Comparison of ENCODE assay signal across 8 cellular contexts in the genomic region with DNA sequence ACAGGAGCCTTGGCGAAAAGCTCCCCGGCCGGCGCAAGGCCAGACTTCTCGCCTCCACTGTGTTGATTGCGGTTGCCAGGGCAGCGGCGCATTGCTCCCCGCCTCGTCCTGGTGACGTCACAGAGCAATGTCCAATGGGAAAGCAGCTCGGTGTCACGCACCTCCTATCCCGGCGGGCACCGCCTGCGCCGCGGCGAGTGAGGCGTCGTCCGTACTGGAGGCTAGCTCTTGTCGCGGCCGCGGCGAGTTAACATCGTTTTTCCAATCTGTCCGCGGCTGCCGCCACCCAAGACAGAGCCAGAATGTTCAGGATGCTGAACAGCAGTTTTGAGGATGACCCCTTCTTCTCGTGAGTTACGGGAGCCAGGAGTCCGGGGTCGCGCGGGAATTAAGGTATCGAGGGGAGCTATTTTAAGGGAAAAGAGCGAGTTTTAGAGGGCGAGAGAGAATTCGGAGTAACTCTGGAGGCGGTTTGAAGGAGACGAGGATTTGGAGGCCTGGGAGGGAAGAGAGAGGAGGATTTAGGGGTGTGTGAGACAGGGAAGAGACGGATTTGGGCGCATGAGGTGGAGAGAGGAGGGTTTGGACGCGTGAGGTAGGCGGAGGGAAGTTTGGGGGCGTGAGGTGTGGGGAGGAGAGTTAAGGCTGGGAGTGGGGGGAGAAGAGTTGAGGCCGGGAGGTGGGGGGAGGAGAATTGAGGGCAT. TPM values are rescaled to one million over a fixed set of nuclear protein-coding genes. Genes with fewer than 3 reads are reported as not detected.
A peak's percentile ranks its signal among the peaks of the same experiment; 100 is the strongest.
DNase-seq lines count a peak whose midpoint lies in the region; ATAC-seq, FAIRE-seq and TF ChIP-seq lines count a peak whose summit lies in the region.

Gene MLF1, plus strand, starts transcription at position 196 of the 704 bp plus-strand sequence. Its CDS starts 107 bp downstream, at position 303.

- TF ChIP-seq CTCF in fibroblast of lung (conservative IDR thresholded peaks at IDR 0.05 in 1 of 2, IDR thresholded peaks at IDR 0.05 in 1 of 2; ENCODE audit: low read depth in 1 of 2, low read length in 2 of 2): no peak

- peak; percentile 93 for DNase-seq in COLO668 (lab: John Stamatoyannopoulos, UW; ENCODE audit: unreplicated experiment)
- DNase-seq in RCC 7860 (ENCODE audit: low spot score): peak; percentile 93
- peak; percentile 66 for DNase-seq in activated T-helper 9 cell treated with anti-CD3 and anti-CD28 coated beads, Interleukin-2, amount 50 U/mL, for 16 hours (ENCODE audit: low read depth)
- peak; percentile 94 to 95 for DNase-seq in fibroblast of lung (ENCODE audit: low read depth in 2 of 2)
- DNase-seq in stimulated activated CD8-positive, alpha-beta memory T cell treated with anti-CD3 and anti-CD28 coated beads, Interleukin-4, amount 100 ng/mL, for 4 hours (ENCODE audit: low read depth in 2 of 2, low spot score in 1 of 2): peak; percentile 53 to 58

- peak within 1 kb of the TSS; percentile 82 for H2AFZ ChIP-seq in fibroblast of lung (ENCODE audit: low read length)

- FAIRE-seq in RCC 7860 (lab: Jason Lieb, UNC): peak; percentile 82

- H3K27me3 ChIP-seq in HUES48 (ENCODE audit: control insufficient read depth, insufficient read depth, low read length): peaks cover 16% of the 10 kb centered on the region
- H3K27me3 ChIP-seq in fibroblast of lung (ENCODE audit: control insufficient read depth, insufficient read depth, low read length): no peaks in the 10 kb centered on the region
- no peaks in the 10 kb centered on the region for H3K27me3 ChIP-seq in muscle layer of duodenum (ENCODE audit: low read depth, low read length)

- no peaks in the 10 kb centered on the region for H3K79me2 ChIP-seq in fibroblast of lung (ENCODE audit: control insufficient read depth, insufficient read depth, low read length)

- H3K9ac ChIP-seq in HUES48 (ENCODE audit: low read depth, low read length) (peak within 1 kb of the TSS; percentile 49), fibroblast of lung (ENCODE audit: insufficient read depth, low read length) (peak within 1 kb of the TSS; percentile 82)

- H4K20me1 ChIP-seq in fibroblast of lung (ENCODE audit: control insufficient read depth, extremely low read depth, insufficient read depth, low read length): no peaks in the 10 kb centered on the region

- H3K27ac ChIP-seq in HUES48 (ENCODE audit: low read depth, low read length): no peak within 1 kb of the TSS
- peak within 1 kb of the TSS; percentile 83 for H3K27ac ChIP-seq in fibroblast of lung (ENCODE audit: insufficient read depth, low read length)
- peak within 1 kb of the TSS; percentile 70 for H3K27ac ChIP-seq in muscle layer of duodenum (ENCODE audit: low read length)

- peaks cover 18% of the 10 kb centered on the region for H3K4me1 ChIP-seq in HUES48 (ENCODE audit: control insufficient read depth, insufficient read depth, low read length)
- H3K4me1 ChIP-seq in fibroblast of lung (ENCODE audit: control insufficient read depth, extremely low read depth, insufficient read depth, low read length): no peaks in the 10 kb centered on the region
- H3K4me1 ChIP-seq in muscle layer of duodenum (ENCODE audit: control insufficient read depth in 1 of 2, insufficient read depth in 2 of 2, low read length in 2 of 2): peaks cover 0 to 7% of the 10 kb centered on the region in 2 donors

- no peaks in the 10 kb centered on the region for H3K36me3 ChIP-seq in HUES48 (ENCODE audit: control insufficient read depth, insufficient read depth, low read length)
- H3K36me3 ChIP-seq in fibroblast of lung (ENCODE audit: control insufficient read depth, insufficient read depth, low read length): no peaks in the 10 kb centered on the region
- no peaks in the 10 kb centered on the region for H3K36me3 ChIP-seq in muscle layer of duodenum (ENCODE audit: control insufficient read depth in 1 of 2, insufficient read depth in 2 of 2, low read length in 2 of 2)

- H3K4me2 ChIP-seq in fibroblast of lung (ENCODE audit: extremely low read depth, insufficient read depth, low read length): peak within 1 kb of the TSS; percentile 98

- H3K9me3 ChIP-seq in HUES48 (ENCODE audit: control insufficient read depth, insufficient read depth, low read length) (no peaks in the 10 kb centered on the region), fibroblast of lung (ENCODE audit: control insufficient read depth, insufficient read depth, low read depth, low read length) (no peaks in the 10 kb centered on the region), muscle layer of duodenum (ENCODE audit: control insufficient read depth in 1 of 2, low read length in 2 of 2) (no peaks in the 10 kb centered on the region)

- peak; percentile 100 for ATAC-seq in GM21447 (IDR thresholded peaks at IDR 0.05; ENCODE audit: unreplicated experiment)

- H3K4me3 ChIP-seq in HUES48 (ENCODE audit: low read depth, low read length) (peak within 1 kb of the TSS; percentile 70), fibroblast of lung (replicated peaks in 1 of 4; ENCODE audit: control extremely low read depth in 1 of 4, insufficient read depth in 1 of 4, low read depth in 3 of 4, low read length in 4 of 4) (peak within 1 kb of the TSS; percentile 55 to 87 (median 70)), muscle layer of duodenum (ENCODE audit: low read depth in 1 of 2, low read length in 2 of 2) (peak within 1 kb of the TSS; percentile 78 to 89)

RNA-seq across cellular contexts. Expression of gene MLF1, which starts in this region (rescaled TPM):
- total RNA-seq in fibroblast of lung: 7.9 and 11.8 TPM in 2 replicates
- 4.7 and 6.9 TPM in 2 replicates for polyA plus RNA-seq in fibroblast of lung
- 4.9 and 6.4 TPM in 2 replicates for polyA plus RNA-seq in fibroblast of lung (2012)
- polyA minus RNA-seq in fibroblast of lung (ENCODE audit: low replicate concordance): 1.6 TPM in 1 of 2 replicates, not detected in the other
